8 cellular contexts compared by ENCODE assay signal in the genomic region with DNA sequence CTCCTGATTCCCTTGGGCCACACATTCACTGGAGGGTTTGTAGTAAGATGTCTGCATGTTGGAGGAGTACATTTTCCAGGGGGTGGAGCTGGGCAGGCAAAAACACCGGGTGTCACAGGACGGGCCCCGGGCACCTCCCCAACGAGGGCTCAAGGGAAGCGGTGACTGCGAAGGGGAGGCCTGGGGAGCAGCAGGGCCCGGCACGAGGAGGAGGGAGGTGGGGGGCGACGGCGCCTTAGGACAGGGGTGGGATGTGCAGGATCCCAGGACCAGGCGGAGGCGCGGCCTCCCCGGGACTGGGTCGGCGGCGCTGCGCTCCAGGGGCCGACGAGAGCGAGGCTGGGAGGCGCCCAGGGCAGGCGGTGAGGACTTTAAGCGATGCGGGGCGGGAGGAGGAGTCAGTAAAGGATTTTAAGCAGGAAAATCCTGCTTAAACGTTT. TPM values are rescaled to one million over a fixed set of nuclear protein-coding genes. Genes with fewer than 3 reads are reported as not detected.
A peak's percentile ranks its signal among the peaks of the same experiment; 100 is the strongest.
DNase-seq lines count a peak whose midpoint lies in the region; ATAC-seq lines count a peak whose summit lies in the region.

No MANE protein-coding gene starts in this region.

- peaks cover 30% of the 10 kb centered on the region for H3K36me3 Mint-ChIP-seq in effector memory CD8-positive, alpha-beta T cell (ENCODE audit: insufficient read depth)

- no peaks in the 10 kb centered on the region for H3K27me3 Mint-ChIP-seq in effector memory CD8-positive, alpha-beta T cell
- no peaks in the 10 kb centered on the region for H3K27me3 Mint-ChIP-seq in stimulated activated naive CD8-positive, alpha-beta T cell treated with anti-CD3 and anti-CD28 coated beads, Interleukin-15, amount 100 ng/mL, for 72 hours

- peak overlapping the region; percentile 76 to 84 for H3K4me3 Mint-ChIP-seq in effector memory CD8-positive, alpha-beta T cell
- peak overlapping the region; percentile 91 to 92 for H3K4me3 Mint-ChIP-seq in stimulated activated naive CD8-positive, alpha-beta T cell treated with anti-CD3 and anti-CD28 coated beads, Interleukin-15, amount 100 ng/mL, for 72 hours

- peak; percentile 50 for DNase-seq in AG08395 (ENCODE audit: low spot score)
- peak; percentile 23 for DNase-seq in GM19238 (ENCODE audit: insufficient read length, low spot score)
- DNase-seq in HT-29 (ENCODE audit: low spot score): peak; percentile 49
- peak; percentile 7 for DNase-seq in activated CD4-positive, alpha-beta T cell treated with anti-CD3 and anti-CD28 coated beads for 1 hour
- peak in 2 of 3 experiments; percentile 8 to 16 for DNase-seq in effector memory CD8-positive, alpha-beta T cell
- peak in 1 of 2 donors; percentile 42 for DNase-seq in stimulated activated naive CD8-positive, alpha-beta T cell treated with anti-CD3 and anti-CD28 coated beads, Interleukin-15, amount 100 ng/mL, for 72 hours
- DNase-seq in NCI-H187 (lab: John Stamatoyannopoulos, UW): no peak

- H3K9me3 ChIP-seq in mononuclear cell (ENCODE audit: low read depth, low read length): no peaks in the 10 kb centered on the region

- H3K4me1 Mint-ChIP-seq in effector memory CD8-positive, alpha-beta T cell (ENCODE audit: low read depth in 2 of 2): peaks cover 19 to 32% of the 10 kb centered on the region in 2 donors
- peaks cover 27% of the 10 kb centered on the region for H3K4me1 Mint-ChIP-seq in stimulated activated naive CD8-positive, alpha-beta T cell treated with anti-CD3 and anti-CD28 coated beads, Interleukin-15, amount 100 ng/mL, for 72 hours

- H3K4me3 ChIP-seq in mononuclear cell (ENCODE audit: low read length): peak overlapping the region; percentile 94

- peak overlapping the region; percentile 78 to 94 for H3K27ac Mint-ChIP-seq in effector memory CD8-positive, alpha-beta T cell
- peak overlapping the region; percentile 86 to 92 for H3K27ac Mint-ChIP-seq in stimulated activated naive CD8-positive, alpha-beta T cell treated with anti-CD3 and anti-CD28 coated beads, Interleukin-15, amount 100 ng/mL, for 72 hours

- no peaks in the 10 kb centered on the region for H3K27me3 ChIP-seq in mononuclear cell (ENCODE audit: insufficient read depth, low read length)

- peaks cover 18% of the 10 kb centered on the region for H3K4me1 ChIP-seq in mononuclear cell (ENCODE audit: insufficient read depth, low read length)

- no peak for ATAC-seq in effector memory CD8-positive, alpha-beta T cell (replicated peaks)
- ATAC-seq in stimulated activated naive CD8-positive, alpha-beta T cell treated with anti-CD3 and anti-CD28 coated beads, Interleukin-15, amount 100 ng/mL, for 72 hours: peak; percentile 25

- no peaks in the 10 kb centered on the region for H3K9me3 Mint-ChIP-seq in effector memory CD8-positive, alpha-beta T cell
- H3K9me3 Mint-ChIP-seq in stimulated activated naive CD8-positive, alpha-beta T cell treated with anti-CD3 and anti-CD28 coated beads, Interleukin-15, amount 100 ng/mL, for 72 hours: peaks cover 0 to 14% of the 10 kb centered on the region in 2 donors

RNA-seq across cellular contexts. Expression of a gene that starts 0.5 kb away (rescaled TPM):
- 8.5 and 14.9 TPM in 2 replicates for total RNA-seq in HT-29 (2014; rRNA removed; shearing (Covaris generic))
- 48.6 TPM for total RNA-seq in mononuclear cell

RNA-seq across cellular contexts. Expression of a gene that starts 30.0 kb away (rescaled TPM):
- total RNA-seq in HT-29 (2014; rRNA removed; shearing (Covaris generic)): not detected in 2 replicates
- total RNA-seq in mononuclear cell: 0.52 TPM

RNA-seq across cellular contexts. Expression of a gene that starts 56.1 kb away (rescaled TPM):
- not detected in 2 replicates for total RNA-seq in HT-29 (2014; rRNA removed; shearing (Covaris generic))
- 1.6 TPM for total RNA-seq in mononuclear cell

RNA-seq across cellular contexts. Expression of a gene that starts 58.2 kb away (rescaled TPM):
- total RNA-seq in HT-29 (2014; rRNA removed; shearing (Covaris generic)): not detected in 2 replicates
- total RNA-seq in mononuclear cell: not detected

Comparison
In these comparisons a context has a peak if more than half of its experiments do, and no peak if none do; other contexts are left out.
1. DNase-seq: peak in AG08395 (single experiment), GM19238 (single experiment), HT-29 (single experiment), activated CD4-positive, alpha-beta T cell treated with anti-CD3 and anti-CD28 coated beads for 1 hour (single experiment) and effector memory CD8-positive, alpha-beta T cell (2 of 3); none in NCI-H187 (0 of 2).